21 cellular contexts compared by ENCODE assay signal in genomic region chrX:10608099-10608498, GRCh38. TPM values are rescaled to one million over a fixed set of nuclear protein-coding genes. Genes with fewer than 3 reads are reported as not detected.
DNase-seq lines count a peak whose midpoint lies in the region; FAIRE-seq and TF ChIP-seq lines count a peak whose summit lies in the region.
"Had no signal": no experiment of that assay in that cellular context is flagged by ENCODE, and none has a peak within 500 bp of the region (broad histone marks: within the 10 kb centered on the region; RNA-seq: fewer than 3 reads in every experiment).

No MANE protein-coding gene starts in this region.

- H3K27me3 Mint-ChIP-seq in HFFc6 (ENCODE audit: insufficient read depth), result no peaks in the 10 kb centered on the region
- H3K27me3 Mint-ChIP-seq: activated CD4-positive, alpha-beta T cell treated with anti-CD3 and anti-CD28 coated beads, Interleukin-2, amount 10 ng/mL, durations not matched to agents 7 days and 5 days; dendritic cell treated with granulocyte-macrophage colony-stimulating factor and Interleukin-4, amounts not matched to agents 40 ng/mL and 50 ng/mL, for 4 days had no signal

- H3K4me3 ChIP-seq in bronchial epithelial cell (ENCODE audit: low read depth, low read length) (no peak overlapping the region), foreskin fibroblast (ENCODE audit: low read depth in 1 of 2, low read length in 2 of 2) (no peak overlapping the region), testis (no peak overlapping the region)
- H3K4me3 ChIP-seq: BLaER1 treated with 17β-estradiol and CSF1 and Interleukin-3, amounts not matched to agents 10 nM and 100 nM; heart left ventricle; psoas muscle; thoracic aorta had no signal

- TF ChIP-seq CTCF in HFFc6 (IDR thresholded peaks at IDR 0.05) (no peak), bronchial epithelial cell (IDR thresholded peaks at IDR 0.05; ENCODE audit: insufficient read depth, low read length, severe bottlenecking) (no peak), foreskin fibroblast (IDR thresholded peaks at IDR 0.05; ENCODE audit: low read depth, low read length) (no peak), testis (IDR thresholded peaks at IDR 0.05) (no peak)

- DNase-seq in HFFc6 (peak; percentile 61), bronchial epithelial cell (ENCODE audit: low read depth) (peak; percentile 60), foreskin fibroblast (peak; percentile 51 to 65), stromal cell of bone marrow (ENCODE audit: low read depth) (peak; percentile 35), testis (no peak), ACHN (no peak), NCI-H2107 treated with DMSO at 0.1 percent for 48 hours (lab: John Stamatoyannopoulos, UW; ENCODE audit: unreplicated experiment) (no peak)
- DNase-seq: activated CD4-positive, alpha-beta T cell treated with anti-CD3 and anti-CD28 coated beads, Interleukin-2, amount 10 ng/mL, durations not matched to agents 7 days and 5 days; activated CD8-positive, alpha-beta memory T cell treated with anti-CD3 and anti-CD28 coated beads, Interleukin-2, amount 50 U/mL, for 48 hours; activated gamma-delta T cell treated with Interleukin-2 at 50 U/mL for 16 hours; aorta; DMS153; heart left ventricle; naive thymus-derived CD4-positive, alpha-beta T cell; NCI-H187 treated with DMSO at 0.1 percent for 48 hours; NCI-H345; psoas muscle had no signal

- WGBS in testis, 2 donors, result 73 to 76% methylated on average over 3 of the region's 3 CpGs

- no peak overlapping the region for H3K27ac ChIP-seq in testis
- H3K27ac ChIP-seq: BLaER1 treated with 17β-estradiol and CSF1 and Interleukin-3, amounts not matched to agents 10 nM and 100 nM; heart left ventricle; psoas muscle; RWPE1; thoracic aorta had no signal

- intact Hi-C loops in testis (cut with DNase I; ENCODE audit: low total_unique reads), result no loop called here

- H3K27me3 ChIP-seq in bronchial epithelial cell (ENCODE audit: control insufficient read depth, insufficient read depth, low read length), result no peaks in the 10 kb centered on the region
- no peaks in the 10 kb centered on the region for H3K27me3 ChIP-seq in testis
- H3K27me3 ChIP-seq: heart left ventricle had no signal

- no peak for TF ChIP-seq POLR2A in testis (IDR thresholded peaks at IDR 0.05)

- H3K9me3 ChIP-seq in testis, result no peaks in the 10 kb centered on the region
- H3K9me3 ChIP-seq: BLaER1 treated with 17β-estradiol and CSF1 and Interleukin-3, amounts not matched to agents 10 nM and 100 nM; heart left ventricle; psoas muscle; thoracic aorta had no signal

- no peaks in the 10 kb centered on the region; the same call in 1 of the 2 replicates for H3K36me3 Mint-ChIP-seq in HFFc6 (ENCODE audit: low read depth)
- H3K36me3 Mint-ChIP-seq: naive thymus-derived CD4-positive, alpha-beta T cell had no signal

- H3K36me3 ChIP-seq in bronchial epithelial cell (ENCODE audit: control insufficient read depth, insufficient read depth, low read length), result no peaks in the 10 kb centered on the region
- no peaks in the 10 kb centered on the region for H3K36me3 ChIP-seq in testis (ENCODE audit: low read depth, missing control alignments)
- H3K36me3 ChIP-seq: BLaER1 treated with 17β-estradiol and CSF1 and Interleukin-3, amounts not matched to agents 10 nM and 100 nM; heart left ventricle; thoracic aorta had no signal

- in situ Hi-C loops in ACHN (cut with HindIII; ENCODE audit: low pct_ligation_motif_present, low pct_unique_long_range_greater_than_20kb, low sequenced_read_pairs), result no loop called here

- peaks cover 54% of the 10 kb centered on the region for H3K4me1 Mint-ChIP-seq in HFFc6 (ENCODE audit: low read depth)
- H3K4me1 Mint-ChIP-seq: activated CD4-positive, alpha-beta T cell treated with anti-CD3 and anti-CD28 coated beads, Interleukin-2, amount 10 ng/mL, durations not matched to agents 7 days and 5 days; naive thymus-derived CD4-positive, alpha-beta T cell had no signal

- peak overlapping the region; percentile 73 for H3K27ac Mint-ChIP-seq in HFFc6
- H3K27ac Mint-ChIP-seq: activated CD4-positive, alpha-beta T cell treated with anti-CD3 and anti-CD28 coated beads, Interleukin-2, amount 10 ng/mL, durations not matched to agents 7 days and 5 days; dendritic cell treated with granulocyte-macrophage colony-stimulating factor and Interleukin-4, amounts not matched to agents 40 ng/mL and 50 ng/mL, for 4 days; naive thymus-derived CD4-positive, alpha-beta T cell had no signal

- no peak overlapping the region for H3K4me3 Mint-ChIP-seq in HFFc6
- H3K4me3 Mint-ChIP-seq: activated CD4-positive, alpha-beta T cell treated with anti-CD3 and anti-CD28 coated beads, Interleukin-2, amount 10 ng/mL, durations not matched to agents 7 days and 5 days; dendritic cell treated with granulocyte-macrophage colony-stimulating factor and Interleukin-4, amounts not matched to agents 40 ng/mL and 50 ng/mL, for 4 days; naive thymus-derived CD4-positive, alpha-beta T cell had no signal

- H3K9me3 Mint-ChIP-seq in HFFc6, result no peaks in the 10 kb centered on the region
- H3K9me3 Mint-ChIP-seq: activated CD4-positive, alpha-beta T cell treated with anti-CD3 and anti-CD28 coated beads, Interleukin-2, amount 10 ng/mL, durations not matched to agents 7 days and 5 days; dendritic cell treated with granulocyte-macrophage colony-stimulating factor and Interleukin-4, amounts not matched to agents 40 ng/mL and 50 ng/mL, for 4 days had no signal

- peaks cover 10% of the 10 kb centered on the region for H3K4me1 ChIP-seq in testis
- H3K4me1 ChIP-seq: BLaER1 treated with 17β-estradiol and CSF1 and Interleukin-3, amounts not matched to agents 10 nM and 100 nM; psoas muscle had no signal

- no peak for FAIRE-seq in bronchial epithelial cell (lab: Jason Lieb, UNC)

RNA-seq across cellular contexts. Expression of gene MID1, which starts 12.3 kb away (rescaled TPM):
- total RNA-seq in HFFc6 (2021; fragmentation: NEBNext Ultra II Directional; extraction: Animal tissue kit (Norgen Biotek cat#: 25700)), result 10 to 100 TPM; 17.9 to 21.8 (median 18.6) TPM
- total RNA-seq in bronchial epithelial cell (3.2 and 3.4 TPM in 2 replicates), testis (10 to 100 TPM; 18.3 to 34.6 TPM)
- polyA plus RNA-seq in testis (ENCODE audit: insufficient read depth, low read depth, low replicate concordance), result 10.3 TPM

Comparison
In these comparisons a context has a peak if more than half of its experiments do, and no peak if none do; other contexts are left out.
1. DNase-seq: peak in HFFc6 (single experiment), bronchial epithelial cell (single experiment), foreskin fibroblast (2 of 2) and stromal cell of bone marrow (single experiment); none in testis (single experiment), ACHN (single experiment) and NCI-H2107 treated with DMSO at 0.1 percent for 48 hours (single experiment).